ENCODE assay signal across 1 cellular context in the genomic region with DNA sequence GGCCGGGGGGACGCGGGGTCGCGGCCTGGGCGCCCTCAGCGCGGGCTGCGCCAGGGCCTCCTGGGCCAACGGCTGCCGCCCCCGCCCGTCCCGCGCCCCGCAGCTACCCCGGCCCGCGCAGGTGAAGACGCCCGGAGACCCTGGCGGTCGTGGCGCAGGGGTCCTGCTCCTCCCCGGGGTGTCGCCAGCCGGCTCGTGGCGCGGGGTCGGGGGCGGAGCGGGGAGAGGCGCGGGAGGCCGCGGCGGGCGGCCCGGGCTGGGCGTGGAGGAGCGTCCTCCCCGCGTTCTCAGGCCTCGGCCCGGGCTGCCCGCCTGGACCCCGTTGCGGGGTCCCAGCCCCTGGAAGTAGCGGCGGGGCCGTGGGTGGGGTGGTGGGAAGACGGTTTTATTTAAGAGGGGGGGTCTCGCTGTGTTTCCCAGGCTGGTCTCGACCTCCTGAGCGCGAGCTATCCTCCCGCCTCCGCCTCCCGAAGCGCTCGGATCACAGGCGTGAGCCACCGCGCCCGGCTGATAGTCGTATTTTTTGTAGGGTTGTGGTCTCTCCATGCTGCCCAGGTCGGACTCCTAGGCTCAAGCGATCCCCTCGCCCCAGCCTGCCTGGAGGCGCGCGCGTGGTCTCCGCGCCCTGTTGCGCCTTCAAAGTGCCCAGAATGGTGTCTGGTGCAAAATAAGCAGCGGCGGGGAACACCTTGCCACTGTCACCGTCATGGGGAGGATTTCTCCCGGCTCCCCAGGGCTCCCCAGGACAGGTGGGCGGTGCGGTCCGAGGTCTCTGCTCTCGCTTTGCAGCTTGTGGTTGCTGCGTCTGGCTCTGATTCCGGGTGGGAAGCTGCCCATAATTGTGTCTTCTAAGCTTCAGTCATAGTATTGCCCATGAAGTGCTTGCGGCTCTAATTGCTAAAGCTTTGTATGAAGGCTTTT.
TF ChIP-seq lines count a peak whose summit lies in the region.

No MANE protein-coding gene starts in this region.

TF ChIP-seq in HepG2, 621 proteins besides CTCF, POLR2A, EP300 and RAD21 (continued from another document and continues in another):
- TF ChIP-seq, protein P1, sequence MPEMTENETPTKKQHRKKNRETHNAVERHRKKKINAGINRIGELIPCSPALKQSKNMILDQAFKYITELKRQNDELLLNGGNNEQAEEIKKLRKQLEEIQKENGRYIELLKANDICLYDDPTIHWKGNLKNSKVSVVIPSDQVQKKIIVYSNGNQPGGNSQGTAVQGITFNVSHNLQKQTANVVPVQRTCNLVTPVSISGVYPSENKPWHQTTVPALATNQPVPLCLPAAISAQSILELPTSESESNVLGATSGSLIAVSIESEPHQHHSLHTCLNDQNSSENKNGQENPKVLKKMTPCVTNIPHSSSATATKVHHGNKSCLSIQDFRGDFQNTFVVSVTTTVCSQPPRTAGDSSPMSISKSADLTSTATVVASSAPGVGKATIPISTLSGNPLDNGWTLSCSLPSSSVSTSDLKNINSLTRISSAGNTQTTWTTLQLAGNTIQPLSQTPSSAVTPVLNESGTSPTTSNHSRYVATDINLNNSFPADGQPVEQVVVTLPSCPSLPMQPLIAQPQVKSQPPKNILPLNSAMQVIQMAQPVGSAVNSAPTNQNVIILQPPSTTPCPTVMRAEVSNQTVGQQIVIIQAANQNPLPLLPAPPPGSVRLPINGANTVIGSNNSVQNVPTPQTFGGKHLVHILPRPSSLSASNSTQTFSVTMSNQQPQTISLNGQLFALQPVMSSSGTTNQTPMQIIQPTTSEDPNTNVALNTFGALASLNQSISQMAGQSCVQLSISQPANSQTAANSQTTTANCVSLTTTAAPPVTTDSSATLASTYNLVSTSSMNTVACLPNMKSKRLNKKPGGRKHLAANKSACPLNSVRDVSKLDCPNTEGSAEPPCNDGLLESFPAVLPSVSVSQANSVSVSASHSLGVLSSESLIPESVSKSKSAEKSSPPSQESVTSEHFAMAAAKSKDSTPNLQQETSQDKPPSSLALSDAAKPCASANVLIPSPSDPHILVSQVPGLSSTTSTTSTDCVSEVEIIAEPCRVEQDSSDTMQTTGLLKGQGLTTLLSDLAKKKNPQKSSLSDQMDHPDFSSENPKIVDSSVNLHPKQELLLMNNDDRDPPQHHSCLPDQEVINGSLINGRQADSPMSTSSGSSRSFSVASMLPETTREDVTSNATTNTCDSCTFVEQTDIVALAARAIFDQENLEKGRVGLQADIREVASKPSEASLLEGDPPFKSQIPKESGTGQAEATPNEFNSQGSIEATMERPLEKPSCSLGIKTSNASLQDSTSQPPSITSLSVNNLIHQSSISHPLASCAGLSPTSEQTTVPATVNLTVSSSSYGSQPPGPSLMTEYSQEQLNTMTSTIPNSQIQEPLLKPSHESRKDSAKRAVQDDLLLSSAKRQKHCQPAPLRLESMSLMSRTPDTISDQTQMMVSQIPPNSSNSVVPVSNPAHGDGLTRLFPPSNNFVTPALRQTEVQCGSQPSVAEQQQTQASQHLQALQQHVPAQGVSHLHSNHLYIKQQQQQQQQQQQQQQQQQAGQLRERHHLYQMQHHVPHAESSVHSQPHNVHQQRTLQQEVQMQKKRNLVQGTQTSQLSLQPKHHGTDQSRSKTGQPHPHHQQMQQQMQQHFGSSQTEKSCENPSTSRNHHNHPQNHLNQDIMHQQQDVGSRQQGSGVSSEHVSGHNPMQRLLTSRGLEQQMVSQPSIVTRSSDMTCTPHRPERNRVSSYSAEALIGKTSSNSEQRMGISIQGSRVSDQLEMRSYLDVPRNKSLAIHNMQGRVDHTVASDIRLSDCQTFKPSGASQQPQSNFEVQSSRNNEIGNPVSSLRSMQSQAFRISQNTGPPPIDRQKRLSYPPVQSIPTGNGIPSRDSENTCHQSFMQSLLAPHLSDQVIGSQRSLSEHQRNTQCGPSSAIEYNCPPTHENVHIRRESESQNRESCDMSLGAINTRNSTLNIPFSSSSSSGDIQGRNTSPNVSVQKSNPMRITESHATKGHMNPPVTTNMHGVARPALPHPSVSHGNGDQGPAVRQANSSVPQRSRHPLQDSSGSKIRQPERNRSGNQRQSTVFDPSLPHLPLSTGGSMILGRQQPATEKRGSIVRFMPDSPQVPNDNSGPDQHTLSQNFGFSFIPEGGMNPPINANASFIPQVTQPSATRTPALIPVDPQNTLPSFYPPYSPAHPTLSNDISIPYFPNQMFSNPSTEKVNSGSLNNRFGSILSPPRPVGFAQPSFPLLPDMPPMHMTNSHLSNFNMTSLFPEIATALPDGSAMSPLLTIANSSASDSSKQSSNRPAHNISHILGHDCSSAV (CRISPR knock-in tag; IDR thresholded peaks at IDR 0.05; ENCODE audit: borderline replicate concordance) = no peak
- TF ChIP-seq ZNF644 (CRISPR knock-in tag; IDR thresholded peaks at IDR 0.05; ENCODE audit: low read depth) (no peak), GTF2F1 (IDR thresholded peaks at IDR 0.05; ENCODE audit: low read length) (no peak), ZNF382 (CRISPR knock-in tag; IDR thresholded peaks at IDR 0.05; ENCODE audit: borderline replicate concordance) (no peak), ZNF616 (CRISPR knock-in tag; IDR thresholded peaks at IDR 0.05; ENCODE audit: low read depth) (no peak), NKX3-1 (CRISPR knock-in tag; IDR thresholded peaks at IDR 0.05) (no peak), ELF4 (CRISPR knock-in tag; IDR thresholded peaks at IDR 0.05; ENCODE audit: borderline replicate concordance) (no peak), DNMT1 (CRISPR knock-in tag; IDR thresholded peaks at IDR 0.05) (no peak), MED1 (CRISPR knock-in tag; IDR thresholded peaks at IDR 0.05) (no peak), NFATC3 (CRISPR knock-in tag; IDR thresholded peaks at IDR 0.05) (0 out of 2 replicates have a peak, but pooled peaks have one; percentile 72), SRSF1 (optimal IDR thresholded peaks at IDR 0.05; ENCODE audit: low read depth, low read length) (no peak), RXRB (CRISPR knock-in tag; IDR thresholded peaks at IDR 0.05; ENCODE audit: borderline replicate concordance) (no peak), KDM2A (CRISPR knock-in tag; IDR thresholded peaks at IDR 0.05; ENCODE audit: borderline replicate concordance, low read depth) (no peak; the same call in 1 of the 2 replicates), FOXA3 (CRISPR knock-in tag; IDR thresholded peaks at IDR 0.05) (no peak), RFXANK (CRISPR knock-in tag; IDR thresholded peaks at IDR 0.05) (no peak), NAIF1 (CRISPR knock-in tag; IDR thresholded peaks at IDR 0.05; ENCODE audit: borderline replicate concordance) (no peak), SALL2 (CRISPR knock-in tag; IDR thresholded peaks at IDR 0.05) (peak; percentile 34; the same call in 1 of the 2 replicates), ZNF747 (CRISPR knock-in tag; IDR thresholded peaks at IDR 0.05; ENCODE audit: borderline replicate concordance) (no peak), ZFP62 (CRISPR knock-in tag; IDR thresholded peaks at IDR 0.05) (no peak), ZNF441 (CRISPR knock-in tag; IDR thresholded peaks at IDR 0.05; ENCODE audit: borderline replicate concordance) (no peak), ZFYVE20 (CRISPR knock-in tag; IDR thresholded peaks at IDR 0.05; ENCODE audit: borderline replicate concordance, low read depth) (no peak), ZNF83 (CRISPR knock-in tag; IDR thresholded peaks at IDR 0.05; ENCODE audit: borderline replicate concordance) (no peak)
- TF ChIP-seq, protein P2, sequence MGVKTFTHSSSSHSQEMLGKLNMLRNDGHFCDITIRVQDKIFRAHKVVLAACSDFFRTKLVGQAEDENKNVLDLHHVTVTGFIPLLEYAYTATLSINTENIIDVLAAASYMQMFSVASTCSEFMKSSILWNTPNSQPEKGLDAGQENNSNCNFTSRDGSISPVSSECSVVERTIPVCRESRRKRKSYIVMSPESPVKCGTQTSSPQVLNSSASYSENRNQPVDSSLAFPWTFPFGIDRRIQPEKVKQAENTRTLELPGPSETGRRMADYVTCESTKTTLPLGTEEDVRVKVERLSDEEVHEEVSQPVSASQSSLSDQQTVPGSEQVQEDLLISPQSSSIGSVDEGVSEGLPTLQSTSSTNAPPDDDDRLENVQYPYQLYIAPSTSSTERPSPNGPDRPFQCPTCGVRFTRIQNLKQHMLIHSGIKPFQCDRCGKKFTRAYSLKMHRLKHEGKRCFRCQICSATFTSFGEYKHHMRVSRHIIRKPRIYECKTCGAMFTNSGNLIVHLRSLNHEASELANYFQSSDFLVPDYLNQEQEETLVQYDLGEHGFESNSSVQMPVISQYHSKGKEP (CRISPR knock-in tag; IDR thresholded peaks at IDR 0.05) = no peak
- TF ChIP-seq, protein P3, sequence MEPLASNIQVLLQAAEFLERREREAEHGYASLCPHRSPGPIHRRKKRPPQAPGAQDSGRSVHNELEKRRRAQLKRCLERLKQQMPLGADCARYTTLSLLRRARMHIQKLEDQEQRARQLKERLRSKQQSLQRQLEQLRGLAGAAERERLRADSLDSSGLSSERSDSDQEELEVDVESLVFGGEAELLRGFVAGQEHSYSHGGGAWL (CRISPR knock-in tag; IDR thresholded peaks at IDR 0.05) = no peak
- TF ChIP-seq, protein P4, sequence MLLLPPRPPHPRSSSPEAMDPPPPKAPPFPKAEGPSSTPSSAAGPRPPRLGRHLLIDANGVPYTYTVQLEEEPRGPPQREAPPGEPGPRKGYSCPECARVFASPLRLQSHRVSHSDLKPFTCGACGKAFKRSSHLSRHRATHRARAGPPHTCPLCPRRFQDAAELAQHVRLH (CRISPR knock-in tag; IDR thresholded peaks at IDR 0.05; ENCODE audit: borderline replicate concordance, low read depth) = no peak
- TF ChIP-seq, protein P5, sequence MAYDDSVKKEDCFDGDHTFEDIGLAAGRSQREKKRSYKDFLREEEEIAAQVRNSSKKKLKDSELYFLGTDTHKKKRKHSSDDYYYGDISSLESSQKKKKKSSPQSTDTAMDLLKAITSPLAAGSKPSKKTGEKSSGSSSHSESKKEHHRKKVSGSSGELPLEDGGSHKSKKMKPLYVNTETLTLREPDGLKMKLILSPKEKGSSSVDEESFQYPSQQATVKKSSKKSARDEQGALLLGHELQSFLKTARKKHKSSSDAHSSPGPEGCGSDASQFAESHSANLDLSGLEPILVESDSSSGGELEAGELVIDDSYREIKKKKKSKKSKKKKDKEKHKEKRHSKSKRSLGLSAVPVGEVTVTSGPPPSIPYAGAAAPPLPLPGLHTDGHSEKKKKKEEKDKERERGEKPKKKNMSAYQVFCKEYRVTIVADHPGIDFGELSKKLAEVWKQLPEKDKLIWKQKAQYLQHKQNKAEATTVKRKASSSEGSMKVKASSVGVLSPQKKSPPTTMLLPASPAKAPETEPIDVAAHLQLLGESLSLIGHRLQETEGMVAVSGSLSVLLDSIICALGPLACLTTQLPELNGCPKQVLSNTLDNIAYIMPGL (CRISPR knock-in tag; IDR thresholded peaks at IDR 0.05; ENCODE audit: borderline replicate concordance in 1 of 2, low read depth in 1 of 2) = peak in 1 of 2 experiments; percentile 61; a peak in 1 of 4 replicates
- TF ChIP-seq, protein P6, sequence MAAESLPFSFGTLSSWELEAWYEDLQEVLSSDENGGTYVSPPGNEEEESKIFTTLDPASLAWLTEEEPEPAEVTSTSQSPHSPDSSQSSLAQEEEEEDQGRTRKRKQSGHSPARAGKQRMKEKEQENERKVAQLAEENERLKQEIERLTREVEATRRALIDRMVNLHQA (CRISPR knock-in tag; IDR thresholded peaks at IDR 0.05) = no peak
- TF ChIP-seq, protein P7, sequence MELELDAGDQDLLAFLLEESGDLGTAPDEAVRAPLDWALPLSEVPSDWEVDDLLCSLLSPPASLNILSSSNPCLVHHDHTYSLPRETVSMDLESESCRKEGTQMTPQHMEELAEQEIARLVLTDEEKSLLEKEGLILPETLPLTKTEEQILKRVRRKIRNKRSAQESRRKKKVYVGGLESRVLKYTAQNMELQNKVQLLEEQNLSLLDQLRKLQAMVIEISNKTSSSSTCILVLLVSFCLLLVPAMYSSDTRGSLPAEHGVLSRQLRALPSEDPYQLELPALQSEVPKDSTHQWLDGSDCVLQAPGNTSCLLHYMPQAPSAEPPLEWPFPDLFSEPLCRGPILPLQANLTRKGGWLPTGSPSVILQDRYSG (CRISPR knock-in tag; IDR thresholded peaks at IDR 0.05) = no peak
- TF ChIP-seq, protein P8, sequence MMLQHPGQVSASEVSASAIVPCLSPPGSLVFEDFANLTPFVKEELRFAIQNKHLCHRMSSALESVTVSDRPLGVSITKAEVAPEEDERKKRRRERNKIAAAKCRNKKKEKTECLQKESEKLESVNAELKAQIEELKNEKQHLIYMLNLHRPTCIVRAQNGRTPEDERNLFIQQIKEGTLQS (CRISPR knock-in tag; IDR thresholded peaks at IDR 0.05) = no peak
- TF ChIP-seq, protein P9, sequence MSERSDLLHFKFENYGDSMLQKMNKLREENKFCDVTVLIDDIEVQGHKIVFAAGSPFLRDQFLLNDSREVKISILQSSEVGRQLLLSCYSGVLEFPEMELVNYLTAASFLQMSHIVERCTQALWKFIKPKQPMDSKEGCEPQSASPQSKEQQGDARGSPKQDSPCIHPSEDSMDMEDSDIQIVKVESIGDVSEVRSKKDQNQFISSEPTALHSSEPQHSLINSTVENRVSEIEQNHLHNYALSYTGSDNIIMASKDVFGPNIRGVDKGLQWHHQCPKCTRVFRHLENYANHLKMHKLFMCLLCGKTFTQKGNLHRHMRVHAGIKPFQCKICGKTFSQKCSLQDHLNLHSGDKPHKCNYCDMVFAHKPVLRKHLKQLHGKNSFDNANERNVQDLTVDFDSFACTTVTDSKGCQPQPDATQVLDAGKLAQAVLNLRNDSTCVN (CRISPR knock-in tag; IDR thresholded peaks at IDR 0.05; ENCODE audit: borderline replicate concordance) = no peak
- TF ChIP-seq, protein P10, sequence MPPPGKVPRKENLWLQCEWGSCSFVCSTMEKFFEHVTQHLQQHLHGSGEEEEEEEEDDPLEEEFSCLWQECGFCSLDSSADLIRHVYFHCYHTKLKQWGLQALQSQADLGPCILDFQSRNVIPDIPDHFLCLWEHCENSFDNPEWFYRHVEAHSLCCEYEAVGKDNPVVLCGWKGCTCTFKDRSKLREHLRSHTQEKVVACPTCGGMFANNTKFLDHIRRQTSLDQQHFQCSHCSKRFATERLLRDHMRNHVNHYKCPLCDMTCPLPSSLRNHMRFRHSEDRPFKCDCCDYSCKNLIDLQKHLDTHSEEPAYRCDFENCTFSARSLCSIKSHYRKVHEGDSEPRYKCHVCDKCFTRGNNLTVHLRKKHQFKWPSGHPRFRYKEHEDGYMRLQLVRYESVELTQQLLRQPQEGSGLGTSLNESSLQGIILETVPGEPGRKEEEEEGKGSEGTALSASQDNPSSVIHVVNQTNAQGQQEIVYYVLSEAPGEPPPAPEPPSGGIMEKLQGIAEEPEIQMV (CRISPR knock-in tag; IDR thresholded peaks at IDR 0.05; ENCODE audit: low read depth) = no peak
- TF ChIP-seq, protein P11, sequence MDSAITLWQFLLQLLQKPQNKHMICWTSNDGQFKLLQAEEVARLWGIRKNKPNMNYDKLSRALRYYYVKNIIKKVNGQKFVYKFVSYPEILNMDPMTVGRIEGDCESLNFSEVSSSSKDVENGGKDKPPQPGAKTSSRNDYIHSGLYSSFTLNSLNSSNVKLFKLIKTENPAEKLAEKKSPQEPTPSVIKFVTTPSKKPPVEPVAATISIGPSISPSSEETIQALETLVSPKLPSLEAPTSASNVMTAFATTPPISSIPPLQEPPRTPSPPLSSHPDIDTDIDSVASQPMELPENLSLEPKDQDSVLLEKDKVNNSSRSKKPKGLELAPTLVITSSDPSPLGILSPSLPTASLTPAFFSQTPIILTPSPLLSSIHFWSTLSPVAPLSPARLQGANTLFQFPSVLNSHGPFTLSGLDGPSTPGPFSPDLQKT (CRISPR knock-in tag; IDR thresholded peaks at IDR 0.05; ENCODE audit: borderline replicate concordance) = no peak
- TF ChIP-seq, protein P12, sequence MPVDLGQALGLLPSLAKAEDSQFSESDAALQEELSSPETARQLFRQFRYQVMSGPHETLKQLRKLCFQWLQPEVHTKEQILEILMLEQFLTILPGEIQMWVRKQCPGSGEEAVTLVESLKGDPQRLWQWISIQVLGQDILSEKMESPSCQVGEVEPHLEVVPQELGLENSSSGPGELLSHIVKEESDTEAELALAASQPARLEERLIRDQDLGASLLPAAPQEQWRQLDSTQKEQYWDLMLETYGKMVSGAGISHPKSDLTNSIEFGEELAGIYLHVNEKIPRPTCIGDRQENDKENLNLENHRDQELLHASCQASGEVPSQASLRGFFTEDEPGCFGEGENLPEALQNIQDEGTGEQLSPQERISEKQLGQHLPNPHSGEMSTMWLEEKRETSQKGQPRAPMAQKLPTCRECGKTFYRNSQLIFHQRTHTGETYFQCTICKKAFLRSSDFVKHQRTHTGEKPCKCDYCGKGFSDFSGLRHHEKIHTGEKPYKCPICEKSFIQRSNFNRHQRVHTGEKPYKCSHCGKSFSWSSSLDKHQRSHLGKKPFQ (CRISPR knock-in tag; IDR thresholded peaks at IDR 0.05; ENCODE audit: insufficient replicate concordance) = no peak
